Comparison of ENCODE assay signal across 8 cellular contexts in genomic region chr16:71883849-71884638, GRCh38. TPM values are rescaled to one million over a fixed set of nuclear protein-coding genes. Genes with fewer than 3 reads are reported as not detected.
A peak's percentile ranks its signal among the peaks of the same experiment; 100 is the strongest.
DNase-seq lines count a peak whose midpoint lies in the region; ATAC-seq and TF ChIP-seq lines count a peak whose summit lies in the region.

Gene ZNF821 (minus strand): TSS chr16:71884182. CDS start chr16:71879946, 4,236 bp downstream.

- POLR2A ChIA-PET in activated CD8-positive, alpha-beta T cell treated with anti-CD3 and anti-CD28 coated beads for 36 hours (lab: Charles Lee), result interaction anchor here (0.6 to 3.0 kb wide), 12 partner anchors 10 to 76 kb away, joined by 3 to 33 read pairs (median 4); partner anchors contain the start of genes AP1G1, ATXN1L and IST1

- ATAC-seq in HG03175 (IDR thresholded peaks at IDR 0.05; ENCODE audit: unreplicated experiment) (peak; percentile 43), lung (ENCODE audit: insufficient read depth, low FRiP score) (peak; percentile 87)
- ATAC-seq in activated CD8-positive, alpha-beta T cell treated with anti-CD3 and anti-CD28 coated beads for 36 hours, result peak; percentile 54

- peak within 1 kb of the TSS; percentile 92 for H3K4me3 Mint-ChIP-seq in activated CD8-positive, alpha-beta T cell treated with anti-CD3 and anti-CD28 coated beads for 36 hours

- H3K4me1 ChIP-seq in lung (ENCODE audit: control insufficient read depth in 2 of 2, insufficient read depth in 2 of 2, low read length in 2 of 2), result no peaks in the 10 kb centered on the region

- peak within 1 kb of the TSS; percentile 90 for H3K27ac Mint-ChIP-seq in activated CD8-positive, alpha-beta T cell treated with anti-CD3 and anti-CD28 coated beads for 36 hours

- peak within 1 kb of the TSS; percentile 76 to 85 for H3K27ac ChIP-seq in lung (ENCODE audit: low read depth in 1 of 2, low read length in 1 of 2)

- H3K9me3 Mint-ChIP-seq in activated CD8-positive, alpha-beta T cell treated with anti-CD3 and anti-CD28 coated beads for 36 hours, result no peaks in the 10 kb centered on the region

- H3K27me3 ChIP-seq in lung (ENCODE audit: control insufficient read depth, insufficient read depth), result no peaks in the 10 kb centered on the region

- TF ChIP-seq POLR2A in GM18951 (IDR thresholded peaks at IDR 0.05; ENCODE audit: extremely low read depth, insufficient read depth, insufficient read length), result peak; percentile 50

- TF ChIP-seq CTCF in AG09319 (IDR thresholded peaks at IDR 0.05; ENCODE audit: low read depth, low read length), result peak; percentile 31; the same call in 1 of the 2 replicates
- TF ChIP-seq CTCF in activated CD8-positive, alpha-beta T cell treated with anti-CD3 and anti-CD28 coated beads for 36 hours (IDR thresholded peaks at IDR 0.05), result peak; percentile 27
- TF ChIP-seq CTCF in lung (IDR thresholded peaks at IDR 0.05; ENCODE audit: control extremely low read depth, extremely low read depth), result no peak

- H3K4me3 ChIP-seq in lung, result peak within 1 kb of the TSS; percentile 82

- CTCF ChIA-PET in activated CD8-positive, alpha-beta T cell treated with anti-CD3 and anti-CD28 coated beads for 36 hours (lab: Charles Lee), result interaction anchor here (1.1 to 6.4 kb wide), 12 partner anchors 11 to 108 kb away, joined by 4 to 73 read pairs (median 14); partner anchors contain the start of genes AP1G1 and IST1

- peaks cover 2% of the 10 kb centered on the region for H3K36me3 Mint-ChIP-seq in activated CD8-positive, alpha-beta T cell treated with anti-CD3 and anti-CD28 coated beads for 36 hours (ENCODE audit: low read depth)

- intact Hi-C loops in activated CD8-positive, alpha-beta T cell treated with anti-CD3 and anti-CD28 coated beads for 36 hours (cut with micrococcal nuclease), result loop anchor here (5.0 kb wide), 2 partner anchors 37 to 77 kb away; partner anchors contain the start of genes AP1G1 and ATXN1L

- H3K27me3 Mint-ChIP-seq in activated CD8-positive, alpha-beta T cell treated with anti-CD3 and anti-CD28 coated beads for 36 hours, result peaks cover 7% of the 10 kb centered on the region

- 0% methylated on average over 49 to 83 of the region's 85 CpGs for WGBS in lung, 2 donors

- no peaks in the 10 kb centered on the region for H3K9me3 ChIP-seq in lung (ENCODE audit: control insufficient read depth in 2 of 2, insufficient read depth in 1 of 2, low read length in 1 of 2)

- H3K36me3 ChIP-seq in lung (ENCODE audit: control insufficient read depth in 2 of 2, insufficient read depth in 2 of 2, low read length in 2 of 2), result peaks cover 0 to 2% of the 10 kb centered on the region in 2 donors

- H3K4me1 Mint-ChIP-seq in activated CD8-positive, alpha-beta T cell treated with anti-CD3 and anti-CD28 coated beads for 36 hours (ENCODE audit: low read depth), result peaks cover 47% of the 10 kb centered on the region

- in situ Hi-C loops in GM18951 (cut with MboI; ENCODE audit: low sequenced_read_pairs, unreplicated experiment), result no loop called here

- DNase-seq in AG09319 (ENCODE audit: extremely low read depth, low read depth), result no peak
- peak; percentile 52 for DNase-seq in NCI-H526 treated with DMSO at 0.1 percent for 48 hours (lab: John Stamatoyannopoulos, UW)
- peak; percentile 78 for DNase-seq in activated CD8-positive, alpha-beta T cell treated with anti-CD3 and anti-CD28 coated beads for 36 hours
- DNase-seq in effector CD4-positive, alpha-beta T cell, result peak; percentile 65
- DNase-seq in lung (ENCODE audit: low spot score), result peak; percentile 58
- DNase-seq in stimulated activated CD4-positive, alpha-beta T cell treated with anti-CD3 and anti-CD28 coated beads, TNF-alpha, amount 100 ng/mL, for 48 hours (ENCODE audit: low read depth in 3 of 3), result peak in 2 of 3 donors; percentile 55 to 79

RNA-seq across cellular contexts. Expression of gene ZNF821, which starts in this region (rescaled TPM):
- total RNA-seq in activated CD8-positive, alpha-beta T cell treated with anti-CD3 and anti-CD28 coated beads for 36 hours, result 1 to 10 TPM; 5.6 to 6.2 TPM
- 1 to 10 TPM; 9.4 to 9.8 TPM for total RNA-seq in lung
- 1 to 10 TPM; 3.7 to 4.0 TPM for polyA plus RNA-seq in lung
